Comparison of ENCODE assay signal across 8 cellular contexts in genomic region chr4:186104895-186105720, GRCh38. TPM values are rescaled to one million over a fixed set of nuclear protein-coding genes. Genes with fewer than 3 reads are reported as not detected.
DNase-seq lines count a peak whose midpoint lies in the region; ATAC-seq, FAIRE-seq and TF ChIP-seq lines count a peak whose summit lies in the region.

No MANE protein-coding gene starts in this region.

- peak overlapping the region; percentile 31 for H3K9ac ChIP-seq in HUES6 (ENCODE audit: low read length)

- no peaks in the 10 kb centered on the region for H3K9me2 ChIP-seq in DOHH2 (replicated peaks; ENCODE audit: control insufficient read depth, low read length)

- H3K4me3 ChIP-seq in DOHH2 (ENCODE audit: low read length), result peak overlapping the region; percentile 56
- H3K4me3 ChIP-seq in HUES6 (ENCODE audit: low read depth, low read length), result peak overlapping the region; percentile 63
- peak overlapping the region; percentile 18 for H3K4me3 ChIP-seq in bronchial epithelial cell (ENCODE audit: low read depth, low read length)
- peak overlapping the region; percentile 58 to 64 (median 61) for H3K4me3 ChIP-seq in right lobe of liver
- H3K4me3 ChIP-seq in thymus (ENCODE audit: low read length), result peak overlapping the region; percentile 67

- H3K4me2 ChIP-seq in DOHH2 (ENCODE audit: low read length), result peak overlapping the region; percentile 60

- ATAC-seq in GM21367 (IDR thresholded peaks at IDR 0.05; ENCODE audit: unreplicated experiment) (peak; percentile 28), right lobe of liver (peak; percentile 55 to 73 (median 64))

- 13% methylated on average over 9 of the region's 91 CpGs for WGBS in right lobe of liver (ENCODE audit: insufficient coverage, low coverage, low lambda C conversion rate, missing lambda C conversion rate)
- 3% methylated on average over 91 of the region's 91 CpGs for WGBS in thymus

- H3K36me3 ChIP-seq in DOHH2 (ENCODE audit: control insufficient read depth, low read length) (no peaks in the 10 kb centered on the region), HUES6 (ENCODE audit: control insufficient read depth, insufficient read depth, low read length) (no peaks in the 10 kb centered on the region), bronchial epithelial cell (ENCODE audit: control insufficient read depth, insufficient read depth, low read length) (no peaks in the 10 kb centered on the region), right lobe of liver (no peaks in the 10 kb centered on the region), thymus (ENCODE audit: control insufficient read depth, insufficient read depth) (no peaks in the 10 kb centered on the region)

- H3K9me3 ChIP-seq in DOHH2 (ENCODE audit: control insufficient read depth, insufficient read depth, low read length) (no peaks in the 10 kb centered on the region), HUES6 (ENCODE audit: control insufficient read depth, insufficient read depth, low read depth, low read length) (no peaks in the 10 kb centered on the region), right lobe of liver (no peaks in the 10 kb centered on the region), thymus (ENCODE audit: control insufficient read depth) (no peaks in the 10 kb centered on the region)

- FAIRE-seq in bronchial epithelial cell (lab: Jason Lieb, UNC), result no peak

- intact Hi-C loops in right lobe of liver (cut with DNase I), result no loop called here

- DNase-seq in bronchial epithelial cell (ENCODE audit: low read depth) (no peak), right lobe of liver (peak in 1 of 3 donors; percentile 32), GM19240 (ENCODE audit: insufficient read length, low spot score) (no peak), DMS153 (lab: John Stamatoyannopoulos, UW) (no peak)

- peaks cover 39% of the 10 kb centered on the region for H3K27me3 ChIP-seq in DOHH2 (ENCODE audit: control insufficient read depth, low read length)
- peaks cover 41% of the 10 kb centered on the region for H3K27me3 ChIP-seq in HUES6 (ENCODE audit: control insufficient read depth, insufficient read depth, low read length)
- H3K27me3 ChIP-seq in bronchial epithelial cell (ENCODE audit: control insufficient read depth, insufficient read depth, low read length), result peaks cover 23% of the 10 kb centered on the region
- no peaks in the 10 kb centered on the region for H3K27me3 ChIP-seq in right lobe of liver
- H3K27me3 ChIP-seq in thymus (ENCODE audit: control insufficient read depth, insufficient read depth), result peaks cover 4% of the 10 kb centered on the region

- H3K27ac ChIP-seq in DOHH2 (ENCODE audit: low read depth, low read length) (no peak overlapping the region), HUES6 (ENCODE audit: low read depth, low read length) (no peak overlapping the region), right lobe of liver (peak overlapping the region in 1 of 3 donors; percentile 4), thymus (ENCODE audit: low read depth) (no peak overlapping the region)

- no peaks in the 10 kb centered on the region for H3K79me2 ChIP-seq in DOHH2 (ENCODE audit: control insufficient read depth, low read length)

- TF ChIP-seq POLR2A in right lobe of liver (IDR thresholded peaks at IDR 0.05), result no peak

- no peaks in the 10 kb centered on the region for H3F3A ChIP-seq in DOHH2 (ENCODE audit: control insufficient read depth, insufficient read depth)

- no peaks in the 10 kb centered on the region for H4K20me1 ChIP-seq in DOHH2 (ENCODE audit: control insufficient read depth, insufficient read depth, low read depth, low read length)

- TF ChIP-seq CTCF in DOHH2 (IDR thresholded peaks at IDR 0.05; ENCODE audit: low read depth, low read length, poor library complexity, severe bottlenecking), result peak; percentile 28
- no peak for TF ChIP-seq CTCF in bronchial epithelial cell (IDR thresholded peaks at IDR 0.05; ENCODE audit: insufficient read depth, low read length, severe bottlenecking)
- TF ChIP-seq CTCF in right lobe of liver (IDR thresholded peaks at IDR 0.05), result no peak

- H3K4me1 ChIP-seq in DOHH2 (ENCODE audit: control insufficient read depth, low read length) (peaks cover 12% of the 10 kb centered on the region), HUES6 (ENCODE audit: control insufficient read depth, insufficient read depth, low read length) (peaks cover 12% of the 10 kb centered on the region), right lobe of liver (no peaks in the 10 kb centered on the region), thymus (ENCODE audit: control insufficient read depth, insufficient read depth, low read length) (peaks cover 2% of the 10 kb centered on the region)

RNA-seq across cellular contexts. Expression of gene FAM149A, which starts 0.6 kb away (rescaled TPM):
- total RNA-seq in bronchial epithelial cell, result 0.26 and 0.64 TPM in 2 replicates
- total RNA-seq in right lobe of liver, result 10 to 100 TPM; 19.8 to 33.1 (median 23.0) TPM
- polyA plus RNA-seq in thymus, result 1.9 TPM

RNA-seq across cellular contexts. Expression of gene TLR3, which starts 36.2 kb away (rescaled TPM):
- 0.26 and 0.38 TPM in 2 replicates for total RNA-seq in bronchial epithelial cell
- 10 to 100 TPM in 2 of 6 experiments, 1 to 10 TPM in 4; 6.8 to 14.9 (median 9.2) TPM for total RNA-seq in right lobe of liver
- polyA plus RNA-seq in thymus, result 1.7 TPM

Comparison
In these comparisons a context has a peak if more than half of its experiments do, and no peak if none do; other contexts are left out.
1. RNA of gene FAM149A, which starts 0.6 kb away (total RNA-seq): 19.8 to 33.1 TPM in right lobe of liver; 0.26 to 0.64 TPM in bronchial epithelial cell; every median in the first group is over 10 times any median in the second.
2. Peak in every context shown above with its lines, with median percentiles within 50 percentile points of each other: H3K4me3 ChIP-seq.